In genomic region chr1:248863011-248863881, GRCh38 we compare ENCODE assay signal across 8 cellular contexts. TPM values are rescaled to one million over a fixed set of nuclear protein-coding genes. Genes with fewer than 3 reads are reported as not detected.
DNase-seq lines count a peak whose midpoint lies in the region; ATAC-seq and TF ChIP-seq lines count a peak whose summit lies in the region.

No MANE protein-coding gene starts in this region.

- H3K4me3 ChIP-seq in HAP-1 (no peak overlapping the region), thoracic aorta (peak overlapping the region; percentile 75)

- H3K4me1 ChIP-seq in ES-I3 (ENCODE audit: insufficient read depth, low read length) (no peaks in the 10 kb centered on the region), HAP-1 (peaks cover 2% of the 10 kb centered on the region; the same call in 1 of the 2 replicates), thoracic aorta (ENCODE audit: control insufficient read depth in 1 of 2, low read depth in 2 of 2) (peaks cover 6 to 25% of the 10 kb centered on the region in 2 donors)

- H3K27me3 ChIP-seq in HAP-1 (ENCODE audit: low read depth) (no peaks in the 10 kb centered on the region; the same call in 1 of the 2 replicates), thoracic aorta (replicated peaks; ENCODE audit: insufficient read depth) (no peaks in the 10 kb centered on the region)

- no peaks in the 10 kb centered on the region for H3K9me3 ChIP-seq in ES-I3 (ENCODE audit: control insufficient read depth, insufficient read depth, low read length)
- no peaks in the 10 kb centered on the region for H3K9me3 ChIP-seq in HAP-1
- no peaks in the 10 kb centered on the region for H3K9me3 ChIP-seq in thoracic aorta

- ATAC-seq in omental fat pad (ENCODE audit: low FRiP score) (peak; percentile 72), thoracic aorta (ENCODE audit: insufficient number of reproducible peaks, low FRiP score, low read depth) (peak; percentile 26)

- H3K27ac ChIP-seq in thoracic aorta, result peak overlapping the region; percentile 31 to 68

- TF ChIP-seq CTCF in omental fat pad (IDR thresholded peaks at IDR 0.05) (no peak), thoracic aorta (IDR thresholded peaks at IDR 0.05) (no peak)

- H3K36me3 ChIP-seq in ES-I3 (ENCODE audit: insufficient read depth, low read length) (no peaks in the 10 kb centered on the region), HAP-1 (replicated peaks) (no peaks in the 10 kb centered on the region), thoracic aorta (no peaks in the 10 kb centered on the region)

- in situ Hi-C loops in HAP-1 (cut with MboI; ENCODE audit: low sequenced_read_pairs), result no loop called here

- peak overlapping the region; percentile 84 for H3K9ac ChIP-seq in ES-I3 (ENCODE audit: low read depth, low read length)

- peak; percentile 24 to 75 for DNase-seq in HAP-1 (ENCODE audit: low spot score in 2 of 2)
- DNase-seq in M059J (ENCODE audit: low read depth), result peak; percentile 64
- peak; percentile 92 for DNase-seq in SIG-M5 treated with dmso at 0.1 percent for 504 hours (lab: John Stamatoyannopoulos, UW; ENCODE audit: unreplicated experiment)
- peak; percentile 44 to 71 (median 54) for DNase-seq in activated naive CD4-positive, alpha-beta T cell (lab: John Stamatoyannopoulos, UW)
- peak; percentile 80 for DNase-seq in globus pallidus (ENCODE audit: low spot score)
- DNase-seq in omental fat pad (ENCODE audit: low spot score), result peak; percentile 74
- peak; percentile 58 for DNase-seq in thoracic aorta (ENCODE audit: low spot score)

RNA-seq across cellular contexts. Expression of gene ZNF692, which starts 4.4 kb away (rescaled TPM):
- total RNA-seq in M059J (2014; rRNA removed; shearing (Covaris generic)), result 3.1 and 16.5 TPM in 2 replicates
- total RNA-seq in omental fat pad (10 to 100 TPM; 18.4 to 30.6 (median 24.8) TPM), thoracic aorta (10 to 100 TPM; 21.1 to 35.3 TPM)

RNA-seq across cellular contexts. Expression of gene ZNF672, which starts 25.2 kb away (rescaled TPM):
- 15.0 and 16.4 TPM in 2 replicates for total RNA-seq in M059J (2014; rRNA removed; shearing (Covaris generic))
- total RNA-seq in omental fat pad (10 to 100 TPM; 25.5 to 40.8 (median 26.8) TPM), thoracic aorta (10 to 100 TPM; 33.8 to 34.2 TPM)

RNA-seq across cellular contexts. Expression of gene SH3BP5L, which starts 37.5 kb away (rescaled TPM):
- total RNA-seq in M059J (2014; rRNA removed; shearing (Covaris generic)), result 14.9 and 21.0 TPM in 2 replicates
- 10 to 100 TPM in 3 of 4 donors, 1 to 10 TPM in 1; 9.7 to 20.0 (median 15.2) TPM for total RNA-seq in omental fat pad
- 10 to 100 TPM; 22.6 to 27.4 TPM for total RNA-seq in thoracic aorta

RNA-seq across cellular contexts. Expression of gene PGBD2, which starts 42.8 kb away (rescaled TPM):
- 2.2 and 5.7 TPM in 2 replicates for total RNA-seq in M059J (2014; rRNA removed; shearing (Covaris generic))
- total RNA-seq in omental fat pad, result 1 to 10 TPM; 2.6 to 5.6 (median 4.3) TPM
- 1 to 10 TPM; 6.5 to 7.1 TPM for total RNA-seq in thoracic aorta
